ENCODE assay signal across 8 cellular contexts in genomic region chr6:26394289-26394688, GRCh38. TPM values are rescaled to one million over a fixed set of nuclear protein-coding genes. Genes with fewer than 3 reads are reported as not detected.
DNase-seq lines count a peak whose midpoint lies in the region; ATAC-seq, FAIRE-seq and TF ChIP-seq lines count a peak whose summit lies in the region.
"Had no signal": no experiment of that assay in that cellular context is flagged by ENCODE, and none has a peak within 500 bp of the region (broad histone marks: within the 10 kb centered on the region; RNA-seq: fewer than 3 reads in every experiment).

No MANE protein-coding gene starts in this region.

- H3K27ac ChIP-seq in hepatocyte = no peak overlapping the region

- H2AFZ ChIP-seq in hepatocyte = no peak overlapping the region

- H3K27me3 ChIP-seq in hepatocyte = no peaks in the 10 kb centered on the region

- FAIRE-seq in RCC 7860 (lab: Jason Lieb, UNC) = peak; percentile 48

- no peaks in the 10 kb centered on the region for H3K36me3 ChIP-seq in hepatocyte (replicated peaks; ENCODE audit: insufficient read depth, low read depth)

- no peaks in the 10 kb centered on the region for H3K9me3 ChIP-seq in hepatocyte (ENCODE audit: low read depth)

- 75% methylated on average over 1 of the region's 1 CpG for WGBS in hepatocyte (ENCODE audit: low lambda C conversion rate, missing lambda C conversion rate)

- DNase-seq in DMS53 treated with DMSO at 0.1 percent for 48 hours (lab: John Stamatoyannopoulos, UW; ENCODE audit: unreplicated experiment) = peak; percentile 6
- DNase-seq in RCC 7860 (ENCODE audit: low spot score) = peak; percentile 65
- peak; percentile 42 for DNase-seq in hepatocyte (ENCODE audit: low spot score)
- no peak for DNase-seq in KBM-7
- no peak for DNase-seq in inferior parietal cortex (ENCODE audit: extremely low spot score)
- DNase-seq: activated gamma-delta T cell, GDM1 had no signal

- H3K4me3 ChIP-seq in hepatocyte = no peak overlapping the region

- H3K4me1 ChIP-seq in hepatocyte (ENCODE audit: insufficient read depth) = peaks cover 11% of the 10 kb centered on the region

- H3K79me2 ChIP-seq in hepatocyte = no peaks in the 10 kb centered on the region

- H3K4me2 ChIP-seq in hepatocyte = no peak overlapping the region

- ATAC-seq in HG03139 (IDR thresholded peaks at IDR 0.05; ENCODE audit: unreplicated experiment) = no peak

- in situ Hi-C loops in KBM-7 (cut with MboI; ENCODE audit: low pct_unique_long_range_greater_than_20kb, low sequenced_read_pairs) = no loop called here

- no peaks in the 10 kb centered on the region for H3K9me2 ChIP-seq in hepatocyte (replicated peaks; ENCODE audit: insufficient read depth)

- H4K20me1 ChIP-seq in hepatocyte (ENCODE audit: insufficient read depth, poor library complexity, severe bottlenecking) = no peaks in the 10 kb centered on the region

- no peak for TF ChIP-seq CTCF in hepatocyte (IDR thresholded peaks at IDR 0.05; ENCODE audit: poor library complexity)

RNA-seq across cellular contexts. Expression of gene BTN3A1, which starts 7.8 kb away (rescaled TPM):
- 18.4 and 20.4 TPM in 2 replicates for total RNA-seq in hepatocyte
- 10.9 and 12.9 TPM in 2 replicates for polyA plus RNA-seq in hepatocyte

RNA-seq across cellular contexts. Expression of gene BTN2A2, which starts 11.4 kb away (rescaled TPM):
- 12.8 and 17.3 TPM in 2 replicates for total RNA-seq in hepatocyte
- 8.2 and 10.6 TPM in 2 replicates for polyA plus RNA-seq in hepatocyte

RNA-seq across cellular contexts. Expression of gene BTN3A2, which starts 29.3 kb away (rescaled TPM):
- 8.3 and 10.8 TPM in 2 replicates for total RNA-seq in hepatocyte
- polyA plus RNA-seq in hepatocyte = 6.5 and 7.4 TPM in 2 replicates

RNA-seq across cellular contexts. Expression of gene BTN3A3, which starts 46.0 kb away (rescaled TPM):
- 3.8 and 7.5 TPM in 2 replicates for total RNA-seq in hepatocyte
- 3.9 and 4.3 TPM in 2 replicates for polyA plus RNA-seq in hepatocyte

Comparison
In these comparisons a context has a peak if more than half of its experiments do, and no peak if none do; other contexts are left out.
1. DNase-seq: peak in DMS53 treated with DMSO at 0.1 percent for 48 hours (single experiment), RCC 7860 (single experiment) and hepatocyte (single experiment); none in KBM-7 (single experiment) and inferior parietal cortex (single experiment).